Comparison of ENCODE assay signal across 1 cellular context in genomic region chr2:157894694-157895450, GRCh38.
TF ChIP-seq lines count a peak whose summit lies in the region.

No MANE protein-coding gene starts in this region.

TF ChIP-seq in HEK293T, 16 proteins besides CTCF, POLR2A, EP300 and RAD21 (continued from another document):
- TF ChIP-seq ELF4 (IDR thresholded peaks at IDR 0.05) = no peak
